17 cellular contexts compared by ENCODE assay signal in the genomic region with DNA sequence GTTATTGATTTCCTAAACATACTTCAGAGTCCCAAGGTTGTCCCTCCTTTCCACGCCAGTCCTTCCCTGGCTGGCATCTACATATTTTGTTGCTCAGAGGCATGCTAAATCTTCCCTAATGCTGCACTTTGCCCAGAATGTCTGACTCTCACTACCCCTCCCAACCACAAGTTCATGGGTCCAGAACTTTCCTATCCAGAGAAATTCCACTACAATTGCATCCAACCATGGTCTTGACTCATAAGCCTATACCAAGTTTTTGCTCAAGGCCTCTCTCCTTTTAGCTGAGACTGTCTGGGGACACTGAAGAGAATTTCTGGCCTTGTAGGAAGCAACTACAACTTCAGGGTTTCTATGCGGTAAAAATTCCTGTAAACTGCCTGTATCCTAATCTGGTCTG.
"Had no signal": no experiment of that assay in that cellular context is flagged by ENCODE, and none has a peak within 500 bp of the region (broad histone marks: within the 10 kb centered on the region; RNA-seq: fewer than 3 reads in every experiment).

No MANE protein-coding gene starts in this region.

- H3K27me3 ChIP-seq: foreskin keratinocyte, heart left ventricle, ovary, sigmoid colon had no signal

- ATAC-seq: activated CD8-positive, alpha-beta T cell treated with anti-CD3 and anti-CD28 coated beads, Interleukin-2, amount 10 ng/mL, durations not matched to agents 7 days and 5 days; activated naive CD4-positive, alpha-beta T cell treated with anti-CD3 and anti-CD28 coated beads, Interleukin-2, amount 50 U/mL, for 72 hours; esophagus mucosa; foreskin keratinocyte; heart left ventricle; left colon; WTC11 had no signal

- H3K27ac Mint-ChIP-seq: activated CD8-positive, alpha-beta T cell treated with anti-CD3 and anti-CD28 coated beads, Interleukin-2, amount 10 ng/mL, durations not matched to agents 7 days and 5 days; activated naive CD4-positive, alpha-beta T cell treated with anti-CD3 and anti-CD28 coated beads, Interleukin-2, amount 50 U/mL, for 72 hours; WTC11 had no signal

- H3K4me3 Mint-ChIP-seq: activated CD8-positive, alpha-beta T cell treated with anti-CD3 and anti-CD28 coated beads, Interleukin-2, amount 10 ng/mL, durations not matched to agents 7 days and 5 days; immature natural killer cell; WTC11 had no signal

- H3K36me3 ChIP-seq: heart left ventricle, ovary, sigmoid colon had no signal

- H3K36me3 Mint-ChIP-seq: WTC11 had no signal

- H3K27ac ChIP-seq: foreskin keratinocyte, heart left ventricle, ovary, sigmoid colon had no signal

- H3K4me3 ChIP-seq: heart left ventricle, ovary, sigmoid colon had no signal

- H3K9me3 Mint-ChIP-seq: immature natural killer cell, WTC11 had no signal

- DNase-seq: activated CD4-positive, alpha-beta T cell treated with anti-CD3 and anti-CD28 coated beads for 4 hours; activated CD8-positive, alpha-beta memory T cell treated with anti-CD3 and anti-CD28 coated beads, Interleukin-2, amount 50 U/mL, for 4 hours; activated CD8-positive, alpha-beta T cell treated with anti-CD3 and anti-CD28 coated beads, Interleukin-2, amount 10 ng/mL, durations not matched to agents 7 days and 5 days; activated gamma-delta T cell; activated T-cell treated with anti-CD3 and anti-CD28 coated beads, Interleukin-2, amount 50 U/mL, for 48 hours; foreskin keratinocyte; heart left ventricle; immature natural killer cell; left colon; midbrain; ovary; sigmoid colon; stimulated activated CD4-positive, alpha-beta T cell treated with anti-CD3 and anti-CD28 coated beads, Interleukin-1b, Interleukin-23, amount 100 ng/mL, for 48 hours; T-helper 2 cell had no signal
